8 cellular contexts compared by ENCODE assay signal in the genomic region with DNA sequence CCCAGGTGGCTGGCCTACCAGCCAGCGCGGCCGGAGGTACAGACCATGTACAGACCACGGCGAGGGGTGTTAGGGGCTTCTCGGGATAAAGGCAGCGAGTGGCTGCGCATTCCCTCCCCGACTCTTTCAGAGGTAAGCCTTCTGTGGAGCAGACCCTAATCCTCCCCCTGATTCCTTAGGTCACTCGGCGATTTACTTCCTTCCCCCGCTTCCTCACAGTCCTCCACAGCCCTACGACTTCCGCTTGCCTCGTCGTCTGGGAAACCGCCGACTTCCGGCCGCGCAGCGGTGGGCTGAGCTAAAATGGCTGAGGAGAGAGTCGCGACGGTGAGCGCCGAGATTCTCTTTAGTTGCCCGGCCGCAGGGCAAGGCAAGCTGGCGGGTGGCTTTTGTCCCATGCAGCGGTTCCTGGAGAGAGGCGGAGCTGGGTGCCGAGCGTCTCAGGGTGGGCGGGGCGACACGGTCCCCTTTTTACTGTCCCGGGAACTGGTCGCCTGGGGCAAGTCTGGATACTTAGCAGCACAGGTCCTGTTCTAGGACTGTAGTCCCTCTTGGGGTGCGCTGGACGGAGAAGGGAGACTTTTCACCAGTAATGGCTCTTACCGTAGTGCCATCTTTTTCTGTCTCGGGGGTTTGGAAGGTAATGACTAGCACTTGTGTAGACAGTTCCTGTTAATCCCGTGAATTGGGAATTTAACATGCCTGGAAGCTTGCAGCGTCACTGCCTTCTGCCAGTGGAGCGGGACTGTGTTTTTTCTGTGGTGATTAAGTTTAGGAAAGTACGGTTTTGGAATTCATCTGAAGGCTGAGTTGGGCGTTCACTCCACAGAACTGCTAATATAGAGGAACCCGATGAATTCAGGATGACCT. TPM values are rescaled to one million over a fixed set of nuclear protein-coding genes. Genes with fewer than 3 reads are reported as not detected.
DNase-seq lines count a peak whose midpoint lies in the region; ATAC-seq, FAIRE-seq and TF ChIP-seq lines count a peak whose summit lies in the region.

A gene with protein sequence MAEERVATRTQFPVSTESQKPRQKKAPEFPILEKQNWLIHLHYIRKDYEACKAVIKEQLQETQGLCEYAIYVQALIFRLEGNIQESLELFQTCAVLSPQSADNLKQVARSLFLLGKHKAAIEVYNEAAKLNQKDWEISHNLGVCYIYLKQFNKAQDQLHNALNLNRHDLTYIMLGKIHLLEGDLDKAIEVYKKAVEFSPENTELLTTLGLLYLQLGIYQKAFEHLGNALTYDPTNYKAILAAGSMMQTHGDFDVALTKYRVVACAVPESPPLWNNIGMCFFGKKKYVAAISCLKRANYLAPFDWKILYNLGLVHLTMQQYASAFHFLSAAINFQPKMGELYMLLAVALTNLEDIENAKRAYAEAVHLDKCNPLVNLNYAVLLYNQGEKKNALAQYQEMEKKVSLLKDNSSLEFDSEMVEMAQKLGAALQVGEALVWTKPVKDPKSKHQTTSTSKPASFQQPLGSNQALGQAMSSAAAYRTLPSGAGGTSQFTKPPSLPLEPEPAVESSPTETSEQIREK (plus strand): TSS at position 283 of the 870 bp plus-strand sequence. CDS start 21 bp downstream, at position 304.
A gene with protein sequence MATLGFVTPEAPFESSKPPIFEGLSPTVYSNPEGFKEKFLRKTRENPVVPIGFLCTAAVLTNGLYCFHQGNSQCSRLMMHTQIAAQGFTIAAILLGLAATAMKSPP (minus strand): TSS at position 258 of the 870 bp plus-strand sequence. CDS start 9,808 bp downstream, outside the sequence.

- H3K4me3 Mint-ChIP-seq in HFFc6 = peak within 1 kb of the TSS; percentile 91
- peak within 1 kb of the TSS; percentile 99 for H3K4me3 Mint-ChIP-seq in activated naive CD4-positive, alpha-beta T cell treated with anti-CD3 and anti-CD28 coated beads, Interleukin-2, amount 50 U/mL, for 24 hours
- H3K4me3 Mint-ChIP-seq in progenitor cell of endocrine pancreas (ENCODE audit: low read depth) = peak within 1 kb of the TSS; percentile 95

- 0 out of 2 replicates have a peak within 1 kb of the TSS, but pooled peaks have one; percentile 6 for H2AFZ ChIP-seq in OCI-LY1 (ENCODE audit: low read length)

- peak within 1 kb of the TSS; percentile 81 for H3K4me2 ChIP-seq in OCI-LY1 (ENCODE audit: low read length)

- no peaks in the 10 kb centered on the region for H3K36me3 ChIP-seq in OCI-LY1 (ENCODE audit: insufficient read depth, low read length)

- H3K4me3 ChIP-seq in GM08714 (ENCODE audit: low read length) = peak within 1 kb of the TSS; percentile 98
- peak within 1 kb of the TSS; percentile 76 for H3K4me3 ChIP-seq in OCI-LY1 (ENCODE audit: low read depth, low read length, poor library complexity, severe bottlenecking)

- peak within 1 kb of the TSS; percentile 86 for H3K27ac ChIP-seq in OCI-LY1 (ENCODE audit: low read depth, low read length, poor library complexity, severe bottlenecking)

- FAIRE-seq in urothelium cell line (lab: Jason Lieb, UNC) = peak; percentile 23

- no peaks in the 10 kb centered on the region for H3K9me3 ChIP-seq in OCI-LY1 (ENCODE audit: low read length)

- H3K4me1 Mint-ChIP-seq in HFFc6 (ENCODE audit: low read depth) = peaks cover 9% of the 10 kb centered on the region
- peaks cover 28% of the 10 kb centered on the region for H3K4me1 Mint-ChIP-seq in activated naive CD4-positive, alpha-beta T cell treated with anti-CD3 and anti-CD28 coated beads, Interleukin-2, amount 50 U/mL, for 24 hours
- H3K4me1 Mint-ChIP-seq in progenitor cell of endocrine pancreas (ENCODE audit: low read depth) = peaks cover 8% of the 10 kb centered on the region

- H3K9me2 ChIP-seq in OCI-LY1 (ENCODE audit: low read depth, low read length) = no peaks in the 10 kb centered on the region

- no peaks in the 10 kb centered on the region for H4K20me1 ChIP-seq in OCI-LY1 (ENCODE audit: insufficient read depth, low read length)

- H3K36me3 Mint-ChIP-seq in HFFc6 (ENCODE audit: low read depth) = no peaks in the 10 kb centered on the region
- no peaks in the 10 kb centered on the region for H3K36me3 Mint-ChIP-seq in activated naive CD4-positive, alpha-beta T cell treated with anti-CD3 and anti-CD28 coated beads, Interleukin-2, amount 50 U/mL, for 24 hours
- no peaks in the 10 kb centered on the region for H3K36me3 Mint-ChIP-seq in progenitor cell of endocrine pancreas (ENCODE audit: insufficient read depth)

- H3K27me3 Mint-ChIP-seq in HFFc6 (ENCODE audit: insufficient read depth) = no peaks in the 10 kb centered on the region; the same call in none of the 2 replicates
- H3K27me3 Mint-ChIP-seq in activated naive CD4-positive, alpha-beta T cell treated with anti-CD3 and anti-CD28 coated beads, Interleukin-2, amount 50 U/mL, for 24 hours = no peaks in the 10 kb centered on the region
- H3K27me3 Mint-ChIP-seq in progenitor cell of endocrine pancreas = no peaks in the 10 kb centered on the region

- DNase-seq in HFFc6 (peak; percentile 89), Right ventricle myocardium superior (peak; percentile 93), progenitor cell of endocrine pancreas (ENCODE audit: low spot score, unreplicated experiment) (peak; percentile 81), urothelium cell line (ENCODE audit: low spot score) (peak; percentile 84), NCI-H2081 treated with DMSO at 0.1 percent for 48 hours (lab: John Stamatoyannopoulos, UW) (no peak)

- ATAC-seq in Right ventricle myocardium superior (ENCODE audit: poor library complexity) = peak; percentile 99

- H3K9ac ChIP-seq in OCI-LY1 (ENCODE audit: low read length) = peak within 1 kb of the TSS; percentile 77

- intact Hi-C loops in Right ventricle myocardium superior (cut with DNase I) = no loop called here

- H3K27ac Mint-ChIP-seq in HFFc6 (peak within 1 kb of the TSS; percentile 91), progenitor cell of endocrine pancreas (peak within 1 kb of the TSS; percentile 97)
- H3K27ac Mint-ChIP-seq in activated naive CD4-positive, alpha-beta T cell treated with anti-CD3 and anti-CD28 coated beads, Interleukin-2, amount 50 U/mL, for 24 hours = peak within 1 kb of the TSS; percentile 97

- H3K27me3 ChIP-seq in OCI-LY1 (ENCODE audit: insufficient read depth, low read length) = no peaks in the 10 kb centered on the region

- H3K4me1 ChIP-seq in OCI-LY1 (ENCODE audit: insufficient read depth, low read length, severe bottlenecking) = peaks cover 34% of the 10 kb centered on the region

- H3F3A ChIP-seq in OCI-LY1 (ENCODE audit: insufficient read depth, low read length) = peaks cover 5% of the 10 kb centered on the region; the same call in 1 of the 2 replicates

- H3K79me2 ChIP-seq in OCI-LY1 (ENCODE audit: insufficient read depth, low read length) = no peaks in the 10 kb centered on the region

- H3K9me3 Mint-ChIP-seq in HFFc6 = no peaks in the 10 kb centered on the region
- H3K9me3 Mint-ChIP-seq in activated naive CD4-positive, alpha-beta T cell treated with anti-CD3 and anti-CD28 coated beads, Interleukin-2, amount 50 U/mL, for 24 hours = no peaks in the 10 kb centered on the region
- no peaks in the 10 kb centered on the region for H3K9me3 Mint-ChIP-seq in progenitor cell of endocrine pancreas (ENCODE audit: low read depth)

- TF ChIP-seq CTCF in HFFc6 (IDR thresholded peaks at IDR 0.05) (no peak), OCI-LY1 (IDR thresholded peaks at IDR 0.05; ENCODE audit: low read length) (no peak), progenitor cell of endocrine pancreas (IDR thresholded peaks at IDR 0.05; ENCODE audit: unreplicated experiment) (peak; percentile 0)

RNA-seq across cellular contexts. Expression of the first gene that starts in this region (rescaled TPM):
- total RNA-seq in HFFc6 (2021; fragmentation: NEBNext Ultra II Directional; extraction: Animal tissue kit (Norgen Biotek cat#: 25700)) = 10 to 100 TPM; 10.3 to 12.9 (median 12.5) TPM
- 11.5 TPM for total RNA-seq in Right ventricle myocardium superior
- total RNA-seq in progenitor cell of endocrine pancreas = 33.8 and 35.4 TPM in 2 replicates

RNA-seq across cellular contexts. Expression of the second gene that starts in this region (rescaled TPM):
- not detected for total RNA-seq in HFFc6 (2021; fragmentation: NEBNext Ultra II Directional; extraction: Animal tissue kit (Norgen Biotek cat#: 25700))
- total RNA-seq in Right ventricle myocardium superior = not detected
- total RNA-seq in progenitor cell of endocrine pancreas = not detected in 2 replicates
